ENCODE assay signal across 2 cellular contexts in genomic region chr12:88495031-88495430, GRCh38.
TF ChIP-seq lines count a peak whose summit lies in the region.

No MANE protein-coding gene starts in this region.

TF ChIP-seq in A549, 52 proteins besides CTCF, POLR2A, EP300 and RAD21 (continued from another document):
- TF ChIP-seq USF2 (IDR thresholded peaks at IDR 0.05) (no peak), CBX2 (IDR thresholded peaks at IDR 0.05; ENCODE audit: borderline replicate concordance, low read depth) (no peak), JUN (IDR thresholded peaks at IDR 0.05) (no peak), NPAS2 (CRISPR knock-in tag; IDR thresholded peaks at IDR 0.05; ENCODE audit: borderline replicate concordance) (no peak)

TF ChIP-seq in IMR-90, 13 proteins besides CTCF, POLR2A, EP300 and RAD21 (continued from another document):
- no peak for TF ChIP-seq ELK1 (IDR thresholded peaks at IDR 0.05; ENCODE audit: borderline replicate concordance, low read depth, low read length)
- TF ChIP-seq USF2 (IDR thresholded peaks at IDR 0.05; ENCODE audit: low read depth, low read length): no peak
- TF ChIP-seq CEBPB (IDR thresholded peaks at IDR 0.05; ENCODE audit: low read depth, low read length): no peak
- no peak for TF ChIP-seq MAFK (IDR thresholded peaks at IDR 0.05; ENCODE audit: low read depth, low read length)
- no peak for TF ChIP-seq RFX5 (IDR thresholded peaks at IDR 0.05; ENCODE audit: low read depth, low read length)
- no peak for TF ChIP-seq SMC3 (IDR thresholded peaks at IDR 0.05; ENCODE audit: low read depth, low read length)
